ENCODE assay signal across 1 cellular context in the genomic region with DNA sequence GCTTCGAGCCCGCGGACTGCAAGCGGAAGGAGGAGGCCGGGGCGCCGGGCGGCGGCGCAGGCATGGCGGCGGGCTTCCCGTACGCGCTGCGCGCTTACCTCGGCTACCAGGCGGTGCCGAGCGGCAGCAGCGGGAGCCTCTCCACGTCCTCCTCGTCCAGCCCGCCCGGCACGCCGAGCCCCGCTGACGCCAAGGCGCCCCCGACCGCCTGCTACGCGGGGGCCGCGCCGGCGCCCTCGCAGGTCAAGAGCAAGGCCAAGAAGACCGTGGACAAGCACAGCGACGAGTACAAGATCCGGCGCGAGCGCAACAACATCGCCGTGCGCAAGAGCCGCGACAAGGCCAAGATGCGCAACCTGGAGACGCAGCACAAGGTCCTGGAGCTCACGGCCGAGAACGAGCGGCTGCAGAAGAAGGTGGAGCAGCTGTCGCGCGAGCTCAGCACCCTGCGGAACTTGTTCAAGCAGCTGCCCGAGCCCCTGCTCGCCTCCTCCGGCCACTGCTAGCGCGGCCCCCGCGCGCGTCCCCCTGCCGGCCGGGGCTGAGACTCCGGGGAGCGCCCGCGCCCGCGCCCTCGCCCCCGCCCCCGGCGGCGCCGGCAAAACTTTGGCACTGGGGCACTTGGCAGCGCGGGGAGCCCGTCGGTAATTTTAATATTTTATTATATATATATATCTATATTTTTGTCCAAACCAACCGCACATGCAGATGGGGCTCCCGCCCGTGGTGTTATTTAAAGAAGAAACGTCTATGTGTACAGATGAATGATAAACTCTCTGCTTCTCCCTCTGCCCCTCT.
TF ChIP-seq lines count a peak whose summit lies in the region.

No MANE protein-coding gene starts in this region.

TF ChIP-seq in K562, 482 proteins besides CTCF, POLR2A, EP300 and RAD21 (continued from another document and continues in another):
- no peak for TF ChIP-seq ZNF407 (IDR thresholded peaks at IDR 0.05; ENCODE audit: low read depth)
- no peak for TF ChIP-seq MCM5 (IDR thresholded peaks at IDR 0.05; ENCODE audit: low read depth)
- TF ChIP-seq E2F3 (CRISPR knock-in tag; IDR thresholded peaks at IDR 0.05): 0 out of 2 replicates have a peak, but pooled peaks have one; percentile 23
- TF ChIP-seq SRSF9 (IDR thresholded peaks at IDR 0.05; ENCODE audit: borderline replicate concordance, low read depth, low read length): no peak
- no peak; the same call in 1 of the 2 replicates for TF ChIP-seq ZNF124 (CRISPR knock-in tag; IDR thresholded peaks at IDR 0.05)
- TF ChIP-seq, protein P1, sequence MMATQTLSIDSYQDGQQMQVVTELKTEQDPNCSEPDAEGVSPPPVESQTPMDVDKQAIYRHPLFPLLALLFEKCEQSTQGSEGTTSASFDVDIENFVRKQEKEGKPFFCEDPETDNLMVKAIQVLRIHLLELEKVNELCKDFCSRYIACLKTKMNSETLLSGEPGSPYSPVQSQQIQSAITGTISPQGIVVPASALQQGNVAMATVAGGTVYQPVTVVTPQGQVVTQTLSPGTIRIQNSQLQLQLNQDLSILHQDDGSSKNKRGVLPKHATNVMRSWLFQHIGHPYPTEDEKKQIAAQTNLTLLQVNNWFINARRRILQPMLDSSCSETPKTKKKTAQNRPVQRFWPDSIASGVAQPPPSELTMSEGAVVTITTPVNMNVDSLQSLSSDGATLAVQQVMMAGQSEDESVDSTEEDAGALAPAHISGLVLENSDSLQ (IDR thresholded peaks at IDR 0.05): no peak
- TF ChIP-seq, protein P2, sequence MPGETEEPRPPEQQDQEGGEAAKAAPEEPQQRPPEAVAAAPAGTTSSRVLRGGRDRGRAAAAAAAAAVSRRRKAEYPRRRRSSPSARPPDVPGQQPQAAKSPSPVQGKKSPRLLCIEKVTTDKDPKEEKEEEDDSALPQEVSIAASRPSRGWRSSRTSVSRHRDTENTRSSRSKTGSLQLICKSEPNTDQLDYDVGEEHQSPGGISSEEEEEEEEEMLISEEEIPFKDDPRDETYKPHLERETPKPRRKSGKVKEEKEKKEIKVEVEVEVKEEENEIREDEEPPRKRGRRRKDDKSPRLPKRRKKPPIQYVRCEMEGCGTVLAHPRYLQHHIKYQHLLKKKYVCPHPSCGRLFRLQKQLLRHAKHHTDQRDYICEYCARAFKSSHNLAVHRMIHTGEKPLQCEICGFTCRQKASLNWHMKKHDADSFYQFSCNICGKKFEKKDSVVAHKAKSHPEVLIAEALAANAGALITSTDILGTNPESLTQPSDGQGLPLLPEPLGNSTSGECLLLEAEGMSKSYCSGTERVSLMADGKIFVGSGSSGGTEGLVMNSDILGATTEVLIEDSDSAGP (CRISPR knock-in tag; IDR thresholded peaks at IDR 0.05): peak; percentile 57; the same call in 1 of the 2 replicates
- TF ChIP-seq ZNF764 (CRISPR knock-in tag; IDR thresholded peaks at IDR 0.05; ENCODE audit: low read depth): no peak
- no peak for TF ChIP-seq SMARCE1 (IDR thresholded peaks at IDR 0.05)
- TF ChIP-seq BMI1 (IDR thresholded peaks at IDR 0.05; ENCODE audit: low read length): no peak
- no peak for TF ChIP-seq ZNF436 (CRISPR knock-in tag; IDR thresholded peaks at IDR 0.05)
- no peak for TF ChIP-seq GATA2 (CRISPR knock-in tag; IDR thresholded peaks at IDR 0.05)
- no peak; the same call in 1 of the 2 replicates for TF ChIP-seq ZNF12 (CRISPR knock-in tag; IDR thresholded peaks at IDR 0.05)
- TF ChIP-seq PBX2 (CRISPR knock-in tag; IDR thresholded peaks at IDR 0.05; ENCODE audit: low read depth): no peak
- TF ChIP-seq PBX2 (tag; conservative IDR thresholded peaks at IDR 0.05; ENCODE audit: low read depth): no peak
- TF ChIP-seq CBFA2T3 (IDR thresholded peaks at IDR 0.05): no peak
- TF ChIP-seq FOS (IDR thresholded peaks at IDR 0.05; ENCODE audit: extremely low read depth, insufficient read length): no peak
- TF ChIP-seq ZBTB17 (CRISPR knock-in tag; IDR thresholded peaks at IDR 0.05): peak; percentile 59
- TF ChIP-seq ZKSCAN8 (CRISPR knock-in tag; IDR thresholded peaks at IDR 0.05): no peak
- no peak for TF ChIP-seq ZNF217 (CRISPR knock-in tag; IDR thresholded peaks at IDR 0.05)
- no peak for TF ChIP-seq MECOM (CRISPR knock-in tag; IDR thresholded peaks at IDR 0.05)
- no peak for TF ChIP-seq CHCHD3 (CRISPR knock-in tag; IDR thresholded peaks at IDR 0.05)
- TF ChIP-seq ZNF311 (CRISPR knock-in tag; IDR thresholded peaks at IDR 0.05): no peak
- no peak for TF ChIP-seq KLF1 (tag; IDR thresholded peaks at IDR 0.05)
- peak; percentile 52; the same call in 1 of the 2 replicates for TF ChIP-seq TFAP4 (CRISPR knock-in tag; IDR thresholded peaks at IDR 0.05; ENCODE audit: borderline replicate concordance)
- 0 out of 2 replicates have a peak, but pooled peaks have one; percentile 29 for TF ChIP-seq ESRRA (IDR thresholded peaks at IDR 0.05; ENCODE audit: borderline replicate concordance, low read depth)
- TF ChIP-seq MAZ (CRISPR knock-in tag; conservative IDR thresholded peaks at IDR 0.05 in 1 of 2, IDR thresholded peaks at IDR 0.05 in 1 of 2): peak; percentile 50 to 67
- TF ChIP-seq PYGO2 (tag; IDR thresholded peaks at IDR 0.05): no peak
- no peak for TF ChIP-seq SOX6 (IDR thresholded peaks at IDR 0.05)
- TF ChIP-seq CBX2 (IDR thresholded peaks at IDR 0.05; ENCODE audit: insufficient read depth, low read length, poor library complexity, severe bottlenecking): no peak
- TF ChIP-seq HCFC1 (IDR thresholded peaks at IDR 0.05; ENCODE audit: low read depth, low read length): no peak
- TF ChIP-seq ZNF444 (CRISPR knock-in tag; IDR thresholded peaks at IDR 0.05): no peak
- peak; percentile 100 for TF ChIP-seq CHD1 (IDR thresholded peaks at IDR 0.05; ENCODE audit: low read length)
- no peak for TF ChIP-seq CBX3 (IDR thresholded peaks at IDR 0.05; ENCODE audit: borderline replicate concordance in 1 of 2, low read length in 2 of 2)
- 0 out of 2 replicates have a peak, but pooled peaks have one; percentile 32 for TF ChIP-seq HIVEP1 (CRISPR knock-in tag; IDR thresholded peaks at IDR 0.05)
- TF ChIP-seq HDAC6 (IDR thresholded peaks at IDR 0.05; ENCODE audit: low read depth, low read length): peak; percentile 83; the same call in 1 of the 2 replicates
- no peak for TF ChIP-seq MXD1 (CRISPR knock-in tag; IDR thresholded peaks at IDR 0.05; ENCODE audit: borderline replicate concordance, poor library complexity, severe bottlenecking)
- TF ChIP-seq, protein P3, sequence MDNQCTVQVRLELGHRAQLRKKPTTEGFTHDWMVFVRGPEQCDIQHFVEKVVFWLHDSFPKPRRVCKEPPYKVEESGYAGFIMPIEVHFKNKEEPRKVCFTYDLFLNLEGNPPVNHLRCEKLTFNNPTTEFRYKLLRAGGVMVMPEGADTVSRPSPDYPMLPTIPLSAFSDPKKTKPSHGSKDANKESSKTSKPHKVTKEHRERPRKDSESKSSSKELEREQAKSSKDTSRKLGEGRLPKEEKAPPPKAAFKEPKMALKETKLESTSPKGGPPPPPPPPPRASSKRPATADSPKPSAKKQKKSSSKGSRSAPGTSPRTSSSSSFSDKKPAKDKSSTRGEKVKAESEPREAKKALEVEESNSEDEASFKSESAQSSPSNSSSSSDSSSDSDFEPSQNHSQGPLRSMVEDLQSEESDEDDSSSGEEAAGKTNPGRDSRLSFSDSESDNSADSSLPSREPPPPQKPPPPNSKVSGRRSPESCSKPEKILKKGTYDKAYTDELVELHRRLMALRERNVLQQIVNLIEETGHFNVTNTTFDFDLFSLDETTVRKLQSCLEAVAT (IDR thresholded peaks at IDR 0.05): peak; percentile 80 to 92
- no peak for TF ChIP-seq SMAD3 (CRISPR knock-in tag; conservative IDR thresholded peaks at IDR 0.05)
- TF ChIP-seq, protein P4, sequence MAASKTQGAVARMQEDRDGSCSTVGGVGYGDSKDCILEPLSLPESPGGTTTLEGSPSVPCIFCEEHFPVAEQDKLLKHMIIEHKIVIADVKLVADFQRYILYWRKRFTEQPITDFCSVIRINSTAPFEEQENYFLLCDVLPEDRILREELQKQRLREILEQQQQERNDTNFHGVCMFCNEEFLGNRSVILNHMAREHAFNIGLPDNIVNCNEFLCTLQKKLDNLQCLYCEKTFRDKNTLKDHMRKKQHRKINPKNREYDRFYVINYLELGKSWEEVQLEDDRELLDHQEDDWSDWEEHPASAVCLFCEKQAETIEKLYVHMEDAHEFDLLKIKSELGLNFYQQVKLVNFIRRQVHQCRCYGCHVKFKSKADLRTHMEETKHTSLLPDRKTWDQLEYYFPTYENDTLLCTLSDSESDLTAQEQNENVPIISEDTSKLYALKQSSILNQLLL (CRISPR knock-in tag; IDR thresholded peaks at IDR 0.05; ENCODE audit: borderline replicate concordance): no peak
- no peak for TF ChIP-seq TEAD4 (IDR thresholded peaks at IDR 0.05; ENCODE audit: low read length)
- no peak for TF ChIP-seq TEAD4 (CRISPR knock-in tag; IDR thresholded peaks at IDR 0.05; ENCODE audit: borderline replicate concordance)
- TF ChIP-seq SMARCB1 (IDR thresholded peaks at IDR 0.05; ENCODE audit: insufficient read length, low read depth): no peak
- TF ChIP-seq ZNF695 (CRISPR knock-in tag; IDR thresholded peaks at IDR 0.05): no peak
- TF ChIP-seq LEF1 (IDR thresholded peaks at IDR 0.05): no peak
